In the genomic region with DNA sequence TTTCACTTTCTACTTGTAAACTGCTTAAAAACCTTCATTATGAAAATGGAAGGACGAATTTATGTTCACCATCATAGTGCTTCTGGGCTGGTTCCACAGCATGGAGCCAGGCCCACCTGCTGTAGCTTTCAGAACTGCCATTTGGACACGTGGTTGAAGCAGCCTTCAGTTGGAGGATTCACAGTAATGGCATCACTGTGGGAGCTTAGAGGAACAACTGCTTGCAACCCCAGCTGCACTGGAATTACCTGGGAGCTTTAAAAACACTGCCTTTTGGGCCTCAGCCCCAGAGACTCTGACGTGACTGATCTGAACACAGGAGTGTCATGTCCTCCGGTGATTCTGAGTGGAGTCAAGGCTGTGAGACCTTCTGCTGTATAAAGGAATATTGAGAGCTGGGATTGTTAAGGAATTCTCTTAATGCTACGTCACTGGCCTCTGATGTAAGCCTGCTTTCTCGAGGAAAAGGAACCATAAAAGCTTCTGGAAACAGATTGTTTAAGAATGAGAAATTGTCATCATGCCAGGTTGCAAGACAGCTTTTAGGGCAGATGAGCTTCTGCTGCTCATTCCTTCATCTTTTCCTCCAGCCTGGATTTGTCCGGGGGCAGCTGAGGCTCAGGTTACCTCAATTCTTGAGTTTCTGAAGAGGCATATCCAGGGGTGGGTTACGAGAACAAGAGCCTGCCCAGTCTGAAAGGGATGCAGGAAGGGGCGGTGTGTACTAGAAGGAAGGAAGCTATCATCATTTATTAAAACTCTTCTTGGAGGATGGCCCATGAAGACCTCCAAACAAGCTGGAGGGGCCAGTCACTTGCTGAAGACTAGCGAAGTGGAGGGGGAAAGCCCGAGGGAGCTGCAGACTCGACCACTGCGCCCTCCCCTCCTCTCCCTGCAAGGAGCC, we compare ENCODE assay signal across 10 cellular contexts. TPM values are rescaled to one million over a fixed set of nuclear protein-coding genes. Genes with fewer than 3 reads are reported as not detected.
DNase-seq lines count a peak whose midpoint lies in the region; ATAC-seq, FAIRE-seq and TF ChIP-seq lines count a peak whose summit lies in the region.
"Had no signal": no experiment of that assay in that cellular context is flagged by ENCODE, and none has a peak within 500 bp of the region (broad histone marks: within the 10 kb centered on the region; RNA-seq: fewer than 3 reads in every experiment).

No MANE protein-coding gene starts in this region.

- H3K36me3 ChIP-seq in left ventricle myocardium inferior = peaks cover 13% of the 10 kb centered on the region
- H3K36me3 ChIP-seq in rectal smooth muscle tissue (ENCODE audit: control insufficient read depth, insufficient read depth, low read length) = no peaks in the 10 kb centered on the region

- no peak overlapping the region for H3K9ac ChIP-seq in rectal smooth muscle tissue (ENCODE audit: low read length)
- H3K9ac ChIP-seq: KMS-11 had no signal

- peaks cover 17% of the 10 kb centered on the region for H3K27me3 ChIP-seq in CD4-positive, alpha-beta T cell (ENCODE audit: control insufficient read depth, insufficient read depth, low read length)
- no peaks in the 10 kb centered on the region for H3K27me3 ChIP-seq in left ventricle myocardium inferior (ENCODE audit: low read depth)
- no peaks in the 10 kb centered on the region for H3K27me3 ChIP-seq in rectal smooth muscle tissue (ENCODE audit: control insufficient read depth, insufficient read depth, low read length)

- FAIRE-seq in GM19239 (lab: Jason Lieb, UNC) = no peak

- ATAC-seq in CD4-positive, alpha-beta T cell (ENCODE audit: poor library complexity) = no peak
- ATAC-seq in GM21528 (IDR thresholded peaks at IDR 0.05; ENCODE audit: low FRiP score, unreplicated experiment) (no peak), HG03097 (IDR thresholded peaks at IDR 0.05; ENCODE audit: low FRiP score, unreplicated experiment) (no peak)

- peaks cover 16% of the 10 kb centered on the region for H3K4me1 Mint-ChIP-seq in CD4-positive, alpha-beta T cell (ENCODE audit: low read depth)

- no peak for TF ChIP-seq CTCF in CD4-positive, alpha-beta T cell (IDR thresholded peaks at IDR 0.05)
- TF ChIP-seq CTCF in WI38 (IDR thresholded peaks at IDR 0.05; ENCODE audit: low read depth, low read length) = no peak
- TF ChIP-seq CTCF in left ventricle myocardium inferior (IDR thresholded peaks at IDR 0.05; ENCODE audit: borderline replicate concordance) = no peak

- peaks cover 11% of the 10 kb centered on the region for H3K36me3 Mint-ChIP-seq in CD4-positive, alpha-beta T cell (ENCODE audit: low read depth)

- H3K4me3 Mint-ChIP-seq in CD4-positive, alpha-beta T cell = peak overlapping the region; percentile 18

- peaks cover 27% of the 10 kb centered on the region for H3K9me3 ChIP-seq in CD4-positive, alpha-beta T cell (ENCODE audit: control insufficient read depth, low read length)
- peaks cover 18% of the 10 kb centered on the region for H3K9me3 ChIP-seq in left ventricle myocardium inferior (replicated peaks)

- no peak overlapping the region for H3K27ac Mint-ChIP-seq in CD4-positive, alpha-beta T cell

- peaks cover 48% of the 10 kb centered on the region for H3K27me3 Mint-ChIP-seq in CD4-positive, alpha-beta T cell

- H3K4me3 ChIP-seq in WI38 (ENCODE audit: low read depth, low read length) (peak overlapping the region; percentile 71), left ventricle myocardium inferior (peak overlapping the region; percentile 78), rectal smooth muscle tissue (ENCODE audit: low read length) (peak overlapping the region; percentile 18)

- peaks cover under 1% of the 10 kb centered on the region for H3K9me3 Mint-ChIP-seq in CD4-positive, alpha-beta T cell

- DNase-seq in CD4-positive, alpha-beta T cell = no peak
- DNase-seq in left ventricle myocardium inferior = no peak
- DNase-seq in middle frontal gyrus (ENCODE audit: extremely low spot score, low spot score) = no peak
- no peak for DNase-seq in GM19239 (ENCODE audit: insufficient read length, low spot score)
- DNase-seq: GF-D8 had no signal

- intact Hi-C loops in CD4-positive, alpha-beta T cell (cut with DNase I, micrococcal nuclease) = no loop called here
- intact Hi-C loops in left ventricle myocardium inferior (cut with micrococcal nuclease) = no loop called here

- no peak overlapping the region for H3K27ac ChIP-seq in CD4-positive, alpha-beta T cell (ENCODE audit: low read depth, low read length)
- H3K27ac ChIP-seq in left ventricle myocardium inferior (replicated peaks) (peak overlapping the region; percentile 93), rectal smooth muscle tissue (ENCODE audit: low read depth, low read length) (peak overlapping the region; percentile 55)
- H3K27ac ChIP-seq: KMS-11 had no signal

- H3K4me1 ChIP-seq in left ventricle myocardium inferior (peaks cover 27% of the 10 kb centered on the region), rectal smooth muscle tissue (ENCODE audit: control insufficient read depth, insufficient read depth, low read length) (peaks cover 3% of the 10 kb centered on the region)

- CTCF ChIA-PET in CD4-positive, alpha-beta T cell (lab: Charles Lee) = no interaction called here

- POLR2A ChIA-PET in CD4-positive, alpha-beta T cell (lab: Charles Lee) = no interaction called here

RNA-seq across cellular contexts. Expression of a gene that starts 1.3 kb away (rescaled TPM):
- total RNA-seq in CD4-positive, alpha-beta T cell = under 1 TPM; 0.22 to 0.49 TPM
- 22.6 TPM for total RNA-seq in left ventricle myocardium inferior

RNA-seq across cellular contexts. Expression of a gene that starts 45.6 kb away (rescaled TPM):
- total RNA-seq in CD4-positive, alpha-beta T cell = not detected
- 0.30 TPM for total RNA-seq in left ventricle myocardium inferior

Comparison
In these comparisons a context has a peak if more than half of its experiments do, and no peak if none do; other contexts are left out.
1. H3K4me3 ChIP-seq: peak in every context shown above with its lines; median percentile 78 in left ventricle myocardium inferior; 71 in WI38; 18 in rectal smooth muscle tissue.
2. RNA of a gene that starts 1.3 kb away (total RNA-seq): 22.6 TPM in left ventricle myocardium inferior (single experiment); 0.22 to 0.49 TPM in CD4-positive, alpha-beta T cell; every median in the first group is over 10 times any median in the second.